In the genomic region with DNA sequence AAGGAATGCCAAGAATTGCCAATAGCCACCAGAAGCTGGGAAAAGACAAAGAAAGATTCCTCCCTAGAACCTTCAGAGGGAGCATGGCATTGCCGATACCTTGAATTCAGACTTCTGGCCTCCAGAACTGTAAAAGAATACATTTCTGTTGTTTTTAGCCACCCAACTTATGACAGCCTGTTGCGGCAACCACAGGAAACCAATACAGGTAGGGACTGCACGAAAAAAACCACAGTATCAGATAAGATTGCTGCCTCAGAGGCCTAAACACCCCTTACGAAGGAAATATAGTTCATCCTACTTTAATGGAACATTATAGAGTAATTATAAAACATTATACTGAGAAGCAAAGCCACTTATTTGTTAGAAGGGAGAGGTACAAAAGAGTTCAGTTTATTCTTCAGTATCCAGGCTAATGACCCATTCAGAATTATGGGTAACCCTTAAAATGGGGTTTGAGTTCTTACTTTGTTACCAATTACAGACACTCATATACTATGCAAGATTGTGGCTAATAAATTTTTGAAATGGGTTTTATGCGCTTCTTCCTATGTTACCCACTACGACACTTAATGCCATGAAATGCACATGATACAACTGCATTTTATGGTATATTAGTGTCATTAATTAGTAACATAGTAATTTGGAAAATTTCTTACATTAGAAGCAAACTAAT, we compare ENCODE assay signal across 17 cellular contexts. TPM values are rescaled to one million over a fixed set of nuclear protein-coding genes. Genes with fewer than 3 reads are reported as not detected.
DNase-seq lines count a peak whose midpoint lies in the region; ATAC-seq and TF ChIP-seq lines count a peak whose summit lies in the region.
"Had no signal": no experiment of that assay in that cellular context is flagged by ENCODE, and none has a peak within 500 bp of the region (broad histone marks: within the 10 kb centered on the region; RNA-seq: fewer than 3 reads in every experiment).

No MANE protein-coding gene starts in this region.

- no peak overlapping the region for H3K4me3 ChIP-seq in MM.1S (ENCODE audit: low read length)
- H3K4me3 ChIP-seq: coronary artery, SK-N-MC had no signal

- H3K9me2 ChIP-seq in MM.1S (replicated peaks; ENCODE audit: insufficient read depth, low read length) = no peaks in the 10 kb centered on the region

- peaks cover 32% of the 10 kb centered on the region for H3K4me1 Mint-ChIP-seq in activated naive CD8-positive, alpha-beta T cell treated with anti-CD3 and anti-CD28 coated beads, Interleukin-2, amount 10 ng/mL, durations not matched to agents 7 days and 5 days
- H3K4me1 Mint-ChIP-seq: naive B cell; stimulated activated naive B cell treated with anti-CD40 and anti-IgM and Interleukin-4, amounts not matched to agents 10 μg/mL and 1 μg/mL and 100 μg/mL, for 72 hours had no signal

- peak; percentile 87 for ATAC-seq in activated naive CD8-positive, alpha-beta T cell treated with anti-CD3 and anti-CD28 coated beads, Interleukin-2, amount 10 ng/mL, durations not matched to agents 7 days and 5 days (ENCODE audit: low read depth)
- no peak for ATAC-seq in HG03159 (IDR thresholded peaks at IDR 0.05; ENCODE audit: unreplicated experiment)
- ATAC-seq: sciatic nerve; stimulated activated naive B cell treated with anti-CD40 and anti-IgM and Interleukin-4, amounts not matched to agents 10 μg/mL and 1 μg/mL and 100 μg/mL, for 72 hours had no signal

- peaks cover 5% of the 10 kb centered on the region for H3K9me3 Mint-ChIP-seq in activated naive CD8-positive, alpha-beta T cell treated with anti-CD3 and anti-CD28 coated beads, Interleukin-2, amount 10 ng/mL, durations not matched to agents 7 days and 5 days
- H3K9me3 Mint-ChIP-seq: naive B cell had no signal

- H3K36me3 Mint-ChIP-seq in activated naive CD8-positive, alpha-beta T cell treated with anti-CD3 and anti-CD28 coated beads, Interleukin-2, amount 10 ng/mL, durations not matched to agents 7 days and 5 days = peaks cover 4% of the 10 kb centered on the region
- H3K36me3 Mint-ChIP-seq: naive B cell; stimulated activated naive B cell treated with anti-CD40 and anti-IgM and Interleukin-4, amounts not matched to agents 10 μg/mL and 1 μg/mL and 100 μg/mL, for 72 hours had no signal

- no peak overlapping the region for H3K27ac ChIP-seq in MM.1S (ENCODE audit: low read length)
- H3K27ac ChIP-seq: 22Rv1, coronary artery, SK-N-MC had no signal

- H3K79me2 ChIP-seq in MM.1S (ENCODE audit: low read length) = no peaks in the 10 kb centered on the region

- no peaks in the 10 kb centered on the region for H3K27me3 Mint-ChIP-seq in activated naive CD8-positive, alpha-beta T cell treated with anti-CD3 and anti-CD28 coated beads, Interleukin-2, amount 10 ng/mL, durations not matched to agents 7 days and 5 days

- H3K27ac Mint-ChIP-seq in activated naive CD8-positive, alpha-beta T cell treated with anti-CD3 and anti-CD28 coated beads, Interleukin-2, amount 10 ng/mL, durations not matched to agents 7 days and 5 days = peak overlapping the region; percentile 87
- H3K27ac Mint-ChIP-seq: naive B cell; stimulated activated naive B cell treated with anti-CD40 and anti-IgM and Interleukin-4, amounts not matched to agents 10 μg/mL and 1 μg/mL and 100 μg/mL, for 72 hours had no signal

- H3K36me3 ChIP-seq in MM.1S (replicated peaks; ENCODE audit: insufficient read depth, low read length) = no peaks in the 10 kb centered on the region

- no peak overlapping the region for H3K4me2 ChIP-seq in MM.1S (ENCODE audit: low read depth, low read length)

- H4K20me1 ChIP-seq in MM.1S (ENCODE audit: insufficient read depth, low read length) = no peaks in the 10 kb centered on the region

- no peak overlapping the region for H2AFZ ChIP-seq in MM.1S (ENCODE audit: low read length)

- no peak for TF ChIP-seq CTCF in MM.1S (IDR thresholded peaks at IDR 0.05; ENCODE audit: low read length)

- DNase-seq in NK-92 treated with Interleukin-12 subunit alpha and Interleukin-12 subunit beta, amount 100 ng/mL, for 24 hours (lab: John Stamatoyannopoulos, UW) = peak; percentile 4
- DNase-seq in NK-92 (lab: John Stamatoyannopoulos, UW; ENCODE audit: unreplicated experiment) = no peak
- peak; percentile 21 for DNase-seq in activated CD4-positive, alpha-beta T cell treated with anti-CD3 and anti-CD28 coated beads for 48 hours
- DNase-seq in activated naive CD8-positive, alpha-beta T cell treated with anti-CD3 and anti-CD28 coated beads, Interleukin-2, amount 10 ng/mL, durations not matched to agents 7 days and 5 days = peak; percentile 30
- DNase-seq in stimulated activated CD8-positive, alpha-beta memory T cell treated with anti-CD3 and anti-CD28 coated beads, Interleukin-4, amount 100 ng/mL, for 4 hours (ENCODE audit: low read depth in 2 of 2, low spot score in 1 of 2) = peak; percentile 1 to 2
- no peak for DNase-seq in MM.1S
- DNase-seq in NOMO-1 treated with dmso at 0.1 percent for 144 hours (lab: John Stamatoyannopoulos, UW; ENCODE audit: unreplicated experiment) = no peak
- DNase-seq: activated CD8-positive, alpha-beta memory T cell treated with anti-CD3 and anti-CD28 coated beads, Interleukin-2, amount 50 U/mL, for 4 hours; DMS153; naive B cell; NCI-H1048; stimulated activated naive B cell treated with anti-CD40 and anti-IgM and Interleukin-4, amounts not matched to agents 10 μg/mL and 1 μg/mL and 100 μg/mL, for 72 hours had no signal

- no peaks in the 10 kb centered on the region for H3F3A ChIP-seq in MM.1S (ENCODE audit: insufficient read depth, low read length)

- no peaks in the 10 kb centered on the region for H3K9me3 ChIP-seq in MM.1S (replicated peaks; ENCODE audit: insufficient read depth, low read length)

- H3K9ac ChIP-seq in MM.1S (ENCODE audit: low read length) = no peak overlapping the region

- no peaks in the 10 kb centered on the region for H3K4me1 ChIP-seq in MM.1S (ENCODE audit: low read length)

- H3K27me3 ChIP-seq in MM.1S (replicated peaks; ENCODE audit: insufficient read depth, low read length) = no peaks in the 10 kb centered on the region

- POLR2A ChIA-PET in activated naive CD8-positive, alpha-beta T cell treated with anti-CD3 and anti-CD28 coated beads, Interleukin-2, amount 10 ng/mL, durations not matched to agents 7 days and 5 days (lab: Charles Lee) = no interaction called here

- H3K4me3 Mint-ChIP-seq in activated naive CD8-positive, alpha-beta T cell treated with anti-CD3 and anti-CD28 coated beads, Interleukin-2, amount 10 ng/mL, durations not matched to agents 7 days and 5 days = peak overlapping the region; percentile 77
- H3K4me3 Mint-ChIP-seq: naive B cell; stimulated activated naive B cell treated with anti-CD40 and anti-IgM and Interleukin-4, amounts not matched to agents 10 μg/mL and 1 μg/mL and 100 μg/mL, for 72 hours had no signal

RNA-seq across cellular contexts. Expression of a gene that starts 37.4 kb away (rescaled TPM):
- 1 to 10 TPM; 1.8 to 2.0 TPM for total RNA-seq in activated naive CD8-positive, alpha-beta T cell treated with anti-CD3 and anti-CD28 coated beads, Interleukin-2, amount 10 ng/mL, durations not matched to agents 7 days and 5 days

RNA-seq across cellular contexts. Expression of a gene that starts 39.7 kb away (rescaled TPM):
- 1 to 10 TPM; 6.5 to 6.7 TPM for total RNA-seq in activated naive CD8-positive, alpha-beta T cell treated with anti-CD3 and anti-CD28 coated beads, Interleukin-2, amount 10 ng/mL, durations not matched to agents 7 days and 5 days

RNA-seq across cellular contexts. Expression of a gene that starts 40.4 kb away (rescaled TPM):
- 10 to 100 TPM; 15.0 to 17.9 TPM for total RNA-seq in activated naive CD8-positive, alpha-beta T cell treated with anti-CD3 and anti-CD28 coated beads, Interleukin-2, amount 10 ng/mL, durations not matched to agents 7 days and 5 days

Comparison
In these comparisons a context has a peak if more than half of its experiments do, and no peak if none do; other contexts are left out.
1. DNase-seq: peak in NK-92 treated with Interleukin-12 subunit alpha and Interleukin-12 subunit beta, amount 100 ng/mL, for 24 hours (single experiment), activated CD4-positive, alpha-beta T cell treated with anti-CD3 and anti-CD28 coated beads for 48 hours (single experiment), activated naive CD8-positive, alpha-beta T cell treated with anti-CD3 and anti-CD28 coated beads, Interleukin-2, amount 10 ng/mL, durations not matched to agents 7 days and 5 days (single experiment) and stimulated activated CD8-positive, alpha-beta memory T cell treated with anti-CD3 and anti-CD28 coated beads, Interleukin-4, amount 100 ng/mL, for 4 hours (2 of 2); none in NK-92 (single experiment), MM.1S (single experiment) and NOMO-1 treated with dmso at 0.1 percent for 144 hours (single experiment).